11 cellular contexts compared by ENCODE assay signal in genomic region chr10:132544744-132545658, GRCh38. TPM values are rescaled to one million over a fixed set of nuclear protein-coding genes. Genes with fewer than 3 reads are reported as not detected.
A peak's percentile ranks its signal among the peaks of the same experiment; 100 is the strongest.
DNase-seq lines count a peak whose midpoint lies in the region; TF ChIP-seq lines count a peak whose summit lies in the region.
"Had no signal": no experiment of that assay in that cellular context is flagged by ENCODE, and none has a peak within 500 bp of the region (broad histone marks: within the 10 kb centered on the region; RNA-seq: fewer than 3 reads in every experiment).

No MANE protein-coding gene starts in this region.

- H3K79me2 ChIP-seq in DOHH2 (ENCODE audit: control insufficient read depth, low read length), result peaks cover 40% of the 10 kb centered on the region
- H3K79me2 ChIP-seq in H9 (ENCODE audit: insufficient read depth, low read length), result peaks cover 2% of the 10 kb centered on the region; the same call in 1 of the 2 replicates

- no peaks in the 10 kb centered on the region for H3F3A ChIP-seq in DOHH2 (ENCODE audit: control insufficient read depth, insufficient read depth)

- no peak overlapping the region; the same call in 1 of the 2 replicates for H3K14ac ChIP-seq in H9 (ENCODE audit: insufficient read depth, low read length)

- H2AK5ac ChIP-seq in H9 (ENCODE audit: insufficient read length, low read length), result no peak overlapping the region

- peak overlapping the region; percentile 38 for H3K4me2 ChIP-seq in DOHH2 (ENCODE audit: low read length)
- H3K4me2 ChIP-seq in H9 (ENCODE audit: insufficient read depth, insufficient read length, low read length), result no peak overlapping the region

- H2BK5ac ChIP-seq in H9 (ENCODE audit: insufficient read length, low read length), result no peak overlapping the region

- H4K8ac ChIP-seq in H9 (replicated peaks; ENCODE audit: insufficient read length, low read depth, low read length), result no peak overlapping the region

- H3K23me2 ChIP-seq in H9 (ENCODE audit: insufficient read length, low read depth, low read length, poor library complexity, severe bottlenecking), result no peaks in the 10 kb centered on the region

- no peak overlapping the region for H4K5ac ChIP-seq in H9 (ENCODE audit: insufficient read length, low read depth, low read length)

- no peak overlapping the region for H2BK20ac ChIP-seq in H9 (ENCODE audit: low read depth, low read length, poor library complexity, severe bottlenecking)

- H3K27me3 ChIP-seq in DOHH2 (ENCODE audit: control insufficient read depth, low read length) (no peaks in the 10 kb centered on the region), H9 (ENCODE audit: insufficient read depth, low read length) (no peaks in the 10 kb centered on the region)
- H3K27me3 ChIP-seq: testis had no signal

- H3K4me3 Mint-ChIP-seq in neural crest cell (peak overlapping the region; percentile 27), HFFc6 (no peak overlapping the region), H9 (no peak overlapping the region)

- H3K9me2 ChIP-seq in DOHH2 (replicated peaks; ENCODE audit: control insufficient read depth, low read length), result no peaks in the 10 kb centered on the region

- no peak overlapping the region for H3T11ph ChIP-seq in H9 (ENCODE audit: low read length)

- H3K27ac ChIP-seq in DOHH2 (ENCODE audit: low read depth, low read length) (no peak overlapping the region), H9 (ENCODE audit: insufficient read length, low read depth, low read length) (no peak overlapping the region)
- H3K27ac ChIP-seq: testis had no signal

- peak overlapping the region; percentile 35; the same call in 1 of the 2 replicates for H3K4me3 ChIP-seq in DOHH2 (ENCODE audit: low read length)
- H3K4me3 ChIP-seq in NB4 (ENCODE audit: low read depth, low read length), result peak overlapping the region; percentile 40
- H3K4me3 ChIP-seq in choroid plexus epithelial cell (ENCODE audit: low read depth, low read length), result no peak overlapping the region
- H3K4me3 ChIP-seq: testis had no signal

- no peak overlapping the region for H2BK15ac ChIP-seq in H9 (ENCODE audit: low read depth, low read length)

- H2BK120ac ChIP-seq in H9 (ENCODE audit: low read depth, low read length, poor library complexity, severe bottlenecking), result no peak overlapping the region

- H3K79me1 ChIP-seq in H9 (ENCODE audit: insufficient read depth, low read depth, low read length, poor library complexity, severe bottlenecking), result peaks cover 5% of the 10 kb centered on the region

- H3K9ac ChIP-seq in H9 (ENCODE audit: extremely low read depth, insufficient read length, low read length), result no peak overlapping the region

- H3K56ac ChIP-seq in H9 (ENCODE audit: insufficient read length, low read depth, low read length), result no peak overlapping the region

- TF ChIP-seq CTCF in DOHH2 (IDR thresholded peaks at IDR 0.05; ENCODE audit: low read depth, low read length, poor library complexity, severe bottlenecking), result no peak
- TF ChIP-seq CTCF in NB4 (IDR thresholded peaks at IDR 0.05; ENCODE audit: low read depth, low read length), result no peak
- no peak for TF ChIP-seq CTCF in choroid plexus epithelial cell (conservative IDR thresholded peaks at IDR 0.05; ENCODE audit: low read depth, low read length)
- no peak for TF ChIP-seq CTCF in neural crest cell (conservative IDR thresholded peaks at IDR 0.05)
- no peak for TF ChIP-seq CTCF in HFFc6 (IDR thresholded peaks at IDR 0.05)
- TF ChIP-seq CTCF in H9 (conservative IDR thresholded peaks at IDR 0.05), result no peak

- no peak overlapping the region for H3K23ac ChIP-seq in H9 (ENCODE audit: insufficient read length, low read depth, low read length)

- H3K9me3 Mint-ChIP-seq in neural crest cell (no peaks in the 10 kb centered on the region), HFFc6 (no peaks in the 10 kb centered on the region), H9 (no peaks in the 10 kb centered on the region)

- peaks cover 39% of the 10 kb centered on the region for H3K4me1 ChIP-seq in DOHH2 (ENCODE audit: control insufficient read depth, low read length)
- H3K4me1 ChIP-seq in H9 (ENCODE audit: insufficient read depth, low read length), result no peaks in the 10 kb centered on the region; the same call in 1 of the 2 replicates

- DNase-seq in NB4 (ENCODE audit: low read depth) (peak; percentile 82), choroid plexus epithelial cell (ENCODE audit: low read depth) (peak; percentile 14), neural crest cell (ENCODE audit: low read depth, low spot score) (no peak), HFFc6 (no peak), NCI-H2227 (lab: John Stamatoyannopoulos, UW; ENCODE audit: unreplicated experiment) (no peak), NCI-H1694 treated with DMSO at 0.1 percent for 48 hours (lab: John Stamatoyannopoulos, UW) (no peak), H9 (no peak)
- DNase-seq: activated CD4-positive, alpha-beta T cell treated with anti-CD3 and anti-CD28 coated beads for 48 hours; NCI-H524; testis had no signal

- H3K27ac Mint-ChIP-seq in neural crest cell (ENCODE audit: unreplicated experiment), result no peak overlapping the region
- H3K27ac Mint-ChIP-seq in HFFc6, result no peak overlapping the region; the same call in 1 of the 2 replicates
- H3K27ac Mint-ChIP-seq in H9, result no peak overlapping the region; a peak in 2 of 7 replicates

- H3K4me1 Mint-ChIP-seq in neural crest cell, result peaks cover 37% of the 10 kb centered on the region
- peaks cover 27% of the 10 kb centered on the region for H3K4me1 Mint-ChIP-seq in HFFc6 (ENCODE audit: low read depth)
- peaks cover 26 to 40% of the 10 kb centered on the region in 2 experiments for H3K4me1 Mint-ChIP-seq in H9

- WGBS in H9 (ENCODE audit: extremely low coverage, insufficient read length, low lambda C conversion rate), result no CpG with 5 or more reads among the region's 35 CpGs

- H3K36me3 Mint-ChIP-seq in neural crest cell (ENCODE audit: low read depth) (no peaks in the 10 kb centered on the region), HFFc6 (ENCODE audit: low read depth) (peaks cover 3% of the 10 kb centered on the region; the same call in 1 of the 2 replicates), H9 (ENCODE audit: insufficient read depth in 1 of 3, low read depth in 3 of 3) (peaks cover 0 to 2% (median 0%) of the 10 kb centered on the region in 3 experiments; a peak in 2 of 7 replicates)

- no peak overlapping the region for H3K4ac ChIP-seq in H9 (ENCODE audit: low read depth, low read length)

- no peaks in the 10 kb centered on the region for H3K36me3 ChIP-seq in DOHH2 (ENCODE audit: control insufficient read depth, low read length)

- no peak overlapping the region for H2BK12ac ChIP-seq in H9 (ENCODE audit: insufficient read length, low read depth, low read length)

- no peak overlapping the region for H2AFZ ChIP-seq in H9 (ENCODE audit: low read length)

- TF ChIP-seq POLR2A in NB4 (IDR thresholded peaks at IDR 0.05; ENCODE audit: extremely low read depth, insufficient read length), result no peak

- no peaks in the 10 kb centered on the region for H3K27me3 Mint-ChIP-seq in neural crest cell (ENCODE audit: low read depth)
- H3K27me3 Mint-ChIP-seq in HFFc6 (ENCODE audit: insufficient read depth), result no peaks in the 10 kb centered on the region; the same call in 1 of the 2 replicates
- H3K27me3 Mint-ChIP-seq in H9 (ENCODE audit: low read depth), result peaks cover 5% of the 10 kb centered on the region

- no peaks in the 10 kb centered on the region for H3K9me3 ChIP-seq in DOHH2 (ENCODE audit: control insufficient read depth, insufficient read depth, low read length)
- H3K9me3 ChIP-seq in H9 (ENCODE audit: control insufficient read depth, low read depth, low read length), result no peaks in the 10 kb centered on the region
- H3K9me3 ChIP-seq: testis had no signal

- H3K18ac ChIP-seq in H9 (ENCODE audit: insufficient read length, low read depth, low read length), result no peak overlapping the region

- no peak overlapping the region for H4K91ac ChIP-seq in H9 (ENCODE audit: insufficient read length, low read depth, low read length)

- H4K20me1 ChIP-seq in DOHH2 (ENCODE audit: control insufficient read depth, insufficient read depth, low read depth, low read length) (no peaks in the 10 kb centered on the region), H9 (ENCODE audit: control insufficient read depth, insufficient read depth, insufficient read length) (no peaks in the 10 kb centered on the region)

RNA-seq across cellular contexts. Expression of gene INPP5A, which starts 7.4 kb away (rescaled TPM):
- 34.8 and 35.4 TPM in 2 replicates for total RNA-seq in neural crest cell
- total RNA-seq in HFFc6 (2021; fragmentation: NEBNext Ultra II Directional; extraction: Animal tissue kit (Norgen Biotek cat#: 25700)), result 10 to 100 TPM; 58.9 to 64.6 (median 63.8) TPM
- total RNA-seq in H9 (2021), result 17.7 and 19.1 TPM in 2 replicates

Comparison
In these comparisons a context has a peak if more than half of its experiments do, and no peak if none do; other contexts are left out.
1. DNase-seq: peak in NB4 (single experiment) and choroid plexus epithelial cell (single experiment); none in neural crest cell (single experiment), HFFc6 (single experiment), NCI-H2227 (single experiment), NCI-H1694 treated with DMSO at 0.1 percent for 48 hours (single experiment) and H9 (single experiment).